Comparison of ENCODE assay signal across 8 cellular contexts in genomic region chr7:105210721-105211205, GRCh38.
DNase-seq lines count a peak whose midpoint lies in the region; ATAC-seq and TF ChIP-seq lines count a peak whose summit lies in the region.

No MANE protein-coding gene starts in this region.

- H3K27me3 ChIP-seq in MM.1S (replicated peaks; ENCODE audit: insufficient read depth, low read length), result no peaks in the 10 kb centered on the region

- H3K9me3 Mint-ChIP-seq in stimulated activated effector memory CD8-positive, alpha-beta T cell treated with anti-CD3 and anti-CD28 coated beads, Interleukin-12 subunit alpha, Interleukin-12 subunit beta, amount 100 ng/mL, for 72 hours, result no peaks in the 10 kb centered on the region

- TF ChIP-seq CTCF in MM.1S (IDR thresholded peaks at IDR 0.05; ENCODE audit: low read length) (no peak), fibroblast of the aortic adventitia (IDR thresholded peaks at IDR 0.05; ENCODE audit: insufficient read depth, low read length) (peak; percentile 29)

- peaks cover 13% of the 10 kb centered on the region for H4K20me1 ChIP-seq in MM.1S (ENCODE audit: insufficient read depth, low read length)

- peak; percentile 86 for ATAC-seq in GM18498 (IDR thresholded peaks at IDR 0.05; ENCODE audit: unreplicated experiment)
- ATAC-seq in GM21529 (IDR thresholded peaks at IDR 0.05; ENCODE audit: unreplicated experiment), result peak; percentile 89
- peak; percentile 52 for ATAC-seq in stimulated activated effector memory CD8-positive, alpha-beta T cell treated with anti-CD3 and anti-CD28 coated beads, Interleukin-12 subunit alpha, Interleukin-12 subunit beta, amount 100 ng/mL, for 72 hours

- peak overlapping the region; percentile 23; the same call in 1 of the 2 replicates for H3K27ac ChIP-seq in MM.1S (ENCODE audit: low read length)

- H3K9ac ChIP-seq in MM.1S (ENCODE audit: low read length), result no peak overlapping the region

- H3K36me3 Mint-ChIP-seq in stimulated activated effector memory CD8-positive, alpha-beta T cell treated with anti-CD3 and anti-CD28 coated beads, Interleukin-12 subunit alpha, Interleukin-12 subunit beta, amount 100 ng/mL, for 72 hours, result no peaks in the 10 kb centered on the region

- peak; percentile 72 for DNase-seq in MM.1S
- DNase-seq in fibroblast of the aortic adventitia (ENCODE audit: low read depth), result peak; percentile 72
- DNase-seq in stimulated activated effector memory CD8-positive, alpha-beta T cell treated with anti-CD3 and anti-CD28 coated beads, Interleukin-12 subunit alpha, Interleukin-12 subunit beta, amount 100 ng/mL, for 72 hours (ENCODE audit: low spot score in 2 of 2), result no peak
- no peak for DNase-seq in NCI-H1417 (lab: John Stamatoyannopoulos, UW)
- no peak for DNase-seq in stimulated activated CD4-positive, alpha-beta T cell treated with anti-CD3 and anti-CD28 coated beads, Interleukin-2, amount 100 ng/mL, for 24 hours
- no peak for DNase-seq in OCI-M2 (lab: John Stamatoyannopoulos, UW; ENCODE audit: unreplicated experiment)

- peaks cover 90% of the 10 kb centered on the region for H3K4me1 Mint-ChIP-seq in stimulated activated effector memory CD8-positive, alpha-beta T cell treated with anti-CD3 and anti-CD28 coated beads, Interleukin-12 subunit alpha, Interleukin-12 subunit beta, amount 100 ng/mL, for 72 hours

- H3K36me3 ChIP-seq in MM.1S (replicated peaks; ENCODE audit: insufficient read depth, low read length), result no peaks in the 10 kb centered on the region

- peaks cover 24% of the 10 kb centered on the region for H3K4me1 ChIP-seq in MM.1S (ENCODE audit: low read length)

- peaks cover 13% of the 10 kb centered on the region for H3F3A ChIP-seq in MM.1S (ENCODE audit: insufficient read depth, low read length)

- peak overlapping the region; percentile 32 for H3K4me3 Mint-ChIP-seq in stimulated activated effector memory CD8-positive, alpha-beta T cell treated with anti-CD3 and anti-CD28 coated beads, Interleukin-12 subunit alpha, Interleukin-12 subunit beta, amount 100 ng/mL, for 72 hours

- H2AFZ ChIP-seq in MM.1S (ENCODE audit: low read length), result no peak overlapping the region

- H3K9me3 ChIP-seq in MM.1S (replicated peaks; ENCODE audit: insufficient read depth, low read length), result no peaks in the 10 kb centered on the region

- peak overlapping the region; percentile 62 for H3K4me2 ChIP-seq in MM.1S (ENCODE audit: low read depth, low read length)

- no peaks in the 10 kb centered on the region for H3K9me2 ChIP-seq in MM.1S (replicated peaks; ENCODE audit: insufficient read depth, low read length)

- H3K4me3 ChIP-seq in MM.1S (ENCODE audit: low read length), result no peak overlapping the region
- H3K4me3 ChIP-seq in fibroblast of the aortic adventitia (ENCODE audit: low read depth, low read length), result no peak overlapping the region

- H3K27ac Mint-ChIP-seq in stimulated activated effector memory CD8-positive, alpha-beta T cell treated with anti-CD3 and anti-CD28 coated beads, Interleukin-12 subunit alpha, Interleukin-12 subunit beta, amount 100 ng/mL, for 72 hours, result peak overlapping the region; percentile 83

- H3K79me2 ChIP-seq in MM.1S (ENCODE audit: low read length), result peaks cover 98% of the 10 kb centered on the region

Comparison
In these comparisons a context has a peak if more than half of its experiments do, and no peak if none do; other contexts are left out.
1. DNase-seq: peak in MM.1S (single experiment) and fibroblast of the aortic adventitia (single experiment); none in stimulated activated effector memory CD8-positive, alpha-beta T cell treated with anti-CD3 and anti-CD28 coated beads, Interleukin-12 subunit alpha, Interleukin-12 subunit beta, amount 100 ng/mL, for 72 hours (0 of 2), NCI-H1417 (0 of 3), stimulated activated CD4-positive, alpha-beta T cell treated with anti-CD3 and anti-CD28 coated beads, Interleukin-2, amount 100 ng/mL, for 24 hours (0 of 2) and OCI-M2 (single experiment).
2. Peak in every context shown above with its lines, with median percentiles within 50 percentile points of each other: ATAC-seq.